31 cellular contexts compared by ENCODE assay signal in the genomic region with DNA sequence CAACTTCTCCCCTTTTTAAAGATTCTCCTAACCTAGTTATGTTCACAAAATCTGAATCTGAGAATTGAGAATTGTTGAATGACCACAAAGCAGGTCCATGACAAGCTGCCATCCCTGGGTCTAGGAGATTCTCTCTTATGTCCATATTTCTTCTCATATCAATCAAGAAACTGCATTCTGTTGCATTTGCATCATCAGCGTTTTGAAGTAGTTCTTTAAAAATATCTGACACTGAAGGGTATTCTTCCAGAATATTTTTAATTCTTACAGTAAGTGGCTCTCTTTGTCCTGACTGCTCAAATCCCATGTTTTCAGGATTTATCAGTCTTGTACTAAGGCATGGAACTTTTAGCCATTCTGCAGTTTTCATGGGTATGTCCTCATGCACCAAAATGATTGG.
"Had no signal": no experiment of that assay in that cellular context is flagged by ENCODE, and none has a peak within 500 bp of the region (broad histone marks: within the 10 kb centered on the region; RNA-seq: fewer than 3 reads in every experiment).

No MANE protein-coding gene starts in this region.

- H3K36me3 ChIP-seq: ovary, uterus had no signal

- H3K27me3 ChIP-seq: neural progenitor cell, ovary, spleen, suprapubic skin, testis, tibial artery, transverse colon, upper lobe of right lung, uterus had no signal

- ATAC-seq: natural killer cell; psoas muscle; right cardiac atrium; sciatic nerve; stimulated activated memory B cell treated with anti-CD40 and anti-IgM and Interleukin-4, amounts not matched to agents 10 μg/mL and 1 μg/mL and 100 μg/mL, for 72 hours; stimulated activated naive CD8-positive, alpha-beta T cell treated with anti-CD3 and anti-CD28 coated beads, Interleukin-15, amount 100 ng/mL, for 72 hours; stimulated activated naive CD8-positive, alpha-beta T cell treated with anti-CD3 and anti-CD28 coated beads, Interleukin-15, Interleukin-2, amounts not matched to agents 100 U/mL and 50 U/mL, for 24 hours; upper lobe of right lung had no signal

- H3K4me1 ChIP-seq: neural progenitor cell, parathyroid adenoma, psoas muscle, spleen, suprapubic skin, testis, tibial artery, transverse colon, upper lobe of right lung, uterus had no signal

- H3K9me3 ChIP-seq: ovary, psoas muscle, testis, transverse colon, uterus had no signal

- H2AFZ ChIP-seq: neural progenitor cell, parathyroid adenoma had no signal

- H3K4me1 Mint-ChIP-seq: natural killer cell; nephron; neural progenitor cell; stimulated activated memory B cell treated with anti-CD40 and anti-IgM and Interleukin-4, amounts not matched to agents 10 μg/mL and 1 μg/mL and 100 μg/mL, for 72 hours; stimulated activated naive CD8-positive, alpha-beta T cell treated with anti-CD3 and anti-CD28 coated beads, Interleukin-15, amount 100 ng/mL, for 72 hours had no signal

- H3K79me2 ChIP-seq: parathyroid adenoma had no signal

- H3K27ac ChIP-seq: neural progenitor cell, ovary, parathyroid adenoma, psoas muscle, skin epidermis, spleen, suprapubic skin, testis, tibial artery, transverse colon, upper lobe of right lung, uterus had no signal

- H3K27ac Mint-ChIP-seq: natural killer cell; nephron; neural progenitor cell; progenitor cell of endocrine pancreas; stimulated activated memory B cell treated with anti-CD40 and anti-IgM and Interleukin-4, amounts not matched to agents 10 μg/mL and 1 μg/mL and 100 μg/mL, for 72 hours; stimulated activated naive CD8-positive, alpha-beta T cell treated with anti-CD3 and anti-CD28 coated beads, Interleukin-15, amount 100 ng/mL, for 72 hours; type B pancreatic cell had no signal

- DNase-seq: natural killer cell; occipital lobe; ovary; posterior cingulate gyrus; psoas muscle; right cardiac atrium; spleen; stimulated activated CD4-positive, alpha-beta T cell treated with anti-CD3 and anti-CD28 coated beads, Interleukin-12 subunit alpha, Interleukin-12 subunit beta, amount 100 ng/mL, for 4 hours; stimulated activated CD4-positive, alpha-beta T cell treated with anti-CD3 and anti-CD28 coated beads, Interleukin-1b, Interleukin-23, amount 100 ng/mL, for 48 hours; stimulated activated CD4-positive, alpha-beta T cell treated with anti-CD3 and anti-CD28 coated beads, Interleukin-4, amount 100 ng/mL, for 1 hour; stimulated activated CD4-positive, alpha-beta T cell treated with anti-CD3 and anti-CD28 coated beads, Interleukin-4, amount 100 ng/mL, for 4 hours; stimulated activated CD8-positive, alpha-beta memory T cell treated with anti-CD3 and anti-CD28 coated beads, Interleukin-4, amount 100 ng/mL, for 48 hours; stimulated activated naive CD4-positive, alpha-beta T cell; stimulated activated naive CD8-positive, alpha-beta T cell treated with anti-CD3 and anti-CD28 coated beads, Interleukin-15, amount 100 ng/mL, for 72 hours; stimulated activated naive CD8-positive, alpha-beta T cell treated with anti-CD3 and anti-CD28 coated beads, Interleukin-15, Interleukin-2, amounts not matched to agents 100 U/mL and 50 U/mL, for 24 hours; substantia nigra; testis; tibial artery; transverse colon; upper lobe of right lung; uterus had no signal

- H3K9ac ChIP-seq: neural progenitor cell, parathyroid adenoma had no signal

- H3K4me3 ChIP-seq: neural progenitor cell, ovary, psoas muscle, skin epidermis, smooth muscle cell, spleen, suprapubic skin, testis, tibial artery, transverse colon, upper lobe of right lung, uterus had no signal

- H3K4me3 Mint-ChIP-seq: natural killer cell; nephron; neural progenitor cell; stimulated activated memory B cell treated with anti-CD40 and anti-IgM and Interleukin-4, amounts not matched to agents 10 μg/mL and 1 μg/mL and 100 μg/mL, for 72 hours; stimulated activated naive CD8-positive, alpha-beta T cell treated with anti-CD3 and anti-CD28 coated beads, Interleukin-15, amount 100 ng/mL, for 72 hours; type B pancreatic cell had no signal

- H3K4me2 ChIP-seq: neural progenitor cell, smooth muscle cell had no signal

- H3K27me3 Mint-ChIP-seq: progenitor cell of endocrine pancreas; stimulated activated memory B cell treated with anti-CD40 and anti-IgM and Interleukin-4, amounts not matched to agents 10 μg/mL and 1 μg/mL and 100 μg/mL, for 72 hours; stimulated activated naive CD8-positive, alpha-beta T cell treated with anti-CD3 and anti-CD28 coated beads, Interleukin-15, amount 100 ng/mL, for 72 hours; type B pancreatic cell had no signal
